8 cellular contexts compared by ENCODE assay signal in the genomic region with DNA sequence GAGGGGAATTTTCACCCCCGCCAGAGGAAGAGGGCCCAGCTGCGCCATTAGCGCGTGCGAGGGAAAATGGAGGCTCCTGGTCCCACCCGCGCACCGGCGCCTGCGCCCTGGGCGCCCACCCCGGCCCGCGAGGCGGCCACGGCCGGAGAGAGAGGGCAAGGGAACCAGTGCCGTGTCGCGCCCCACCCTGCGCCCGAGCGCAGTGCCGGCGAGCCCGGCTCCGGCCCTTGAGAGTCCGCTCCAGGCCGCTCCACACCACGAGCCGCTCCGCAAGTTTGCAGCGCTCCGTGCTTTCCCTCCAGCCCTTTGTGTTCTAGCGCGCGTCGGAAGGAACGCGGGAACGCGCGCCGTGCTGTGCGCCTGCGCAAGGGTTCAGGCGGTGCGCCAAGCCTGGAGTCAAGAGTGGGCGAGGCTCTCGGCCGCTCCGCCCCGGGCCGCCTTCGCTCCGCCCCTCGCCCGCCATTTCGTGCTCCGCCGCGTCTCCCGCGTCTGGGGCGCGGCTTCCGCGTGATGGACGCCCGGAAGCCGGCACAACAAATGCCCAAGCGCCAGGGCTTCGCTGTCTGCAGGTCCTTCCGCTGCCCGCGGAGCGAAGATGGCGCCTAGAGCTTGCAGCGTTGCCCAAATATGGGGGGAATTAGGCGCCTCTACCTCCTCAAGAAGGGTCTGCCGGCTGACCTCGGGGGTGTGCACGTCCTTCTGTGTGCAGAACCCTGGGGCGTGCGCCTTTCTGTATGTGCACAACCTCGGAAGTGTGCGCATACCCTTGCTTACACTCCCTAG. TPM values are rescaled to one million over a fixed set of nuclear protein-coding genes. Genes with fewer than 3 reads are reported as not detected.
DNase-seq lines count a peak whose midpoint lies in the region; ATAC-seq and TF ChIP-seq lines count a peak whose summit lies in the region.

No MANE protein-coding gene starts in this region.

- peaks cover 0 to 5% (median 0%) of the 10 kb centered on the region in 5 donors for H3K36me3 Mint-ChIP-seq in naive thymus-derived CD4-positive, alpha-beta T cell
- H3K36me3 Mint-ChIP-seq in stimulated activated effector memory CD8-positive, alpha-beta T cell treated with anti-CD3 and anti-CD28 coated beads, Interleukin-12 subunit alpha, Interleukin-12 subunit beta, amount 100 ng/mL, for 72 hours: peaks cover 5% of the 10 kb centered on the region

- peak overlapping the region; percentile 97 for H2AFZ ChIP-seq in fibroblast of lung (ENCODE audit: low read length)

- H3K4me1 Mint-ChIP-seq in naive thymus-derived CD4-positive, alpha-beta T cell: peaks cover 8 to 34% (median 23%) of the 10 kb centered on the region in 7 donors
- H3K4me1 Mint-ChIP-seq in stimulated activated effector memory CD8-positive, alpha-beta T cell treated with anti-CD3 and anti-CD28 coated beads, Interleukin-12 subunit alpha, Interleukin-12 subunit beta, amount 100 ng/mL, for 72 hours: no peaks in the 10 kb centered on the region

- intact Hi-C loops in naive thymus-derived CD4-positive, alpha-beta T cell (cut with micrococcal nuclease): loop anchor here (1.0 to 5.0 kb wide), 13 partner anchors 15 to 1740 kb away; a partner anchor contains a TSS

- peaks cover 0 to 5% (median 0%) of the 10 kb centered on the region in 11 donors for H3K9me3 Mint-ChIP-seq in naive thymus-derived CD4-positive, alpha-beta T cell
- no peaks in the 10 kb centered on the region for H3K9me3 Mint-ChIP-seq in stimulated activated effector memory CD8-positive, alpha-beta T cell treated with anti-CD3 and anti-CD28 coated beads, Interleukin-12 subunit alpha, Interleukin-12 subunit beta, amount 100 ng/mL, for 72 hours

- peak overlapping the region; percentile 80 for H3K27ac ChIP-seq in fibroblast of lung (ENCODE audit: insufficient read depth, low read length)
- peak overlapping the region; percentile 88 for H3K27ac ChIP-seq in naive thymus-derived CD4-positive, alpha-beta T cell (ENCODE audit: low read depth, low read length)

- peak; percentile 76 for TF ChIP-seq POLR2A in GM19193 (IDR thresholded peaks at IDR 0.05; ENCODE audit: extremely low read depth, insufficient read depth, insufficient read length)

- POLR2A ChIA-PET in BJ (lab: Charles Lee): no interaction called here
- POLR2A ChIA-PET in naive thymus-derived CD4-positive, alpha-beta T cell (lab: Charles Lee): interaction anchor here (0.6 to 9.2 kb wide), 9 partner anchors 10 to 145 kb away, joined by 3 to 241 read pairs (median 8); a partner anchor contains a TSS

- peak overlapping the region; percentile 89 to 99 (median 96) for H3K27ac Mint-ChIP-seq in naive thymus-derived CD4-positive, alpha-beta T cell
- peak overlapping the region; percentile 93 for H3K27ac Mint-ChIP-seq in stimulated activated effector memory CD8-positive, alpha-beta T cell treated with anti-CD3 and anti-CD28 coated beads, Interleukin-12 subunit alpha, Interleukin-12 subunit beta, amount 100 ng/mL, for 72 hours

- H4K20me1 ChIP-seq in fibroblast of lung (ENCODE audit: control insufficient read depth, extremely low read depth, insufficient read depth, low read length): no peaks in the 10 kb centered on the region

- no peaks in the 10 kb centered on the region for H3K79me2 ChIP-seq in fibroblast of lung (ENCODE audit: control insufficient read depth, insufficient read depth, low read length)

- peak; percentile 59 for DNase-seq in BJ (ENCODE audit: low read depth)
- peak; percentile 54 for DNase-seq in OCI-M2 (lab: John Stamatoyannopoulos, UW; ENCODE audit: unreplicated experiment)
- DNase-seq in activated T-helper 1 cell treated with anti-CD3 and anti-CD28 coated beads, Interleukin-2, amount 50 U/mL, for 16 hours (ENCODE audit: low read depth in 1 of 2, low spot score in 1 of 2): peak; percentile 89 to 95
- peak; percentile 95 to 98 for DNase-seq in fibroblast of lung (ENCODE audit: low read depth in 2 of 2)
- peak; percentile 93 to 100 (median 99) for DNase-seq in naive thymus-derived CD4-positive, alpha-beta T cell
- peak; percentile 97 to 99 for DNase-seq in stimulated activated effector memory CD8-positive, alpha-beta T cell treated with anti-CD3 and anti-CD28 coated beads, Interleukin-12 subunit alpha, Interleukin-12 subunit beta, amount 100 ng/mL, for 72 hours (ENCODE audit: low spot score in 2 of 2)

- H3K4me2 ChIP-seq in fibroblast of lung (ENCODE audit: extremely low read depth, insufficient read depth, low read length): peak overlapping the region; percentile 75

- TF ChIP-seq CTCF in BJ (IDR thresholded peaks at IDR 0.05; ENCODE audit: insufficient read depth, low read depth, low read length) (no peak), fibroblast of lung (conservative IDR thresholded peaks at IDR 0.05 in 1 of 2, IDR thresholded peaks at IDR 0.05 in 1 of 2; ENCODE audit: low read depth in 1 of 2, low read length in 2 of 2) (no peak)

- no peaks in the 10 kb centered on the region for H3K27me3 Mint-ChIP-seq in naive thymus-derived CD4-positive, alpha-beta T cell

- peak; percentile 69 for ATAC-seq in HG03432 (IDR thresholded peaks at IDR 0.05; ENCODE audit: unreplicated experiment)
- peak; percentile 93 for ATAC-seq in naive thymus-derived CD4-positive, alpha-beta T cell
- ATAC-seq in stimulated activated effector memory CD8-positive, alpha-beta T cell treated with anti-CD3 and anti-CD28 coated beads, Interleukin-12 subunit alpha, Interleukin-12 subunit beta, amount 100 ng/mL, for 72 hours: peak; percentile 89

- H3K4me1 ChIP-seq in fibroblast of lung (ENCODE audit: control insufficient read depth, extremely low read depth, insufficient read depth, low read length): peaks cover 9% of the 10 kb centered on the region
- H3K4me1 ChIP-seq in naive thymus-derived CD4-positive, alpha-beta T cell (ENCODE audit: control insufficient read depth in 2 of 2, insufficient read depth in 2 of 2, low read length in 2 of 2): peaks cover 8 to 14% of the 10 kb centered on the region in 2 donors

- no peaks in the 10 kb centered on the region for H3K9me3 ChIP-seq in fibroblast of lung (ENCODE audit: control insufficient read depth, insufficient read depth, low read depth, low read length)
- no peaks in the 10 kb centered on the region for H3K9me3 ChIP-seq in naive thymus-derived CD4-positive, alpha-beta T cell (ENCODE audit: control insufficient read depth in 2 of 3, low read length in 3 of 3)

- CTCF ChIA-PET in BJ (lab: Yijun Ruan, JAX): interaction anchor here (1.2 kb wide), 1 partner anchor 11 kb away, joined by 4 read pairs; no protein-coding TSS in a partner anchor
- CTCF ChIA-PET in naive thymus-derived CD4-positive, alpha-beta T cell (lab: Charles Lee): interaction anchor here (1.0 to 1.2 kb wide), 2 partner anchors 13 to 53 kb away, joined by 4 read pairs; no protein-coding TSS in a partner anchor

- H3K4me3 Mint-ChIP-seq in naive thymus-derived CD4-positive, alpha-beta T cell: peak overlapping the region; percentile 70 to 87 (median 84)
- peak overlapping the region; percentile 69 for H3K4me3 Mint-ChIP-seq in stimulated activated effector memory CD8-positive, alpha-beta T cell treated with anti-CD3 and anti-CD28 coated beads, Interleukin-12 subunit alpha, Interleukin-12 subunit beta, amount 100 ng/mL, for 72 hours

- H3K4me3 ChIP-seq in BJ (ENCODE audit: low read depth, low read length): peak overlapping the region; percentile 35
- peak overlapping the region; percentile 10 to 49 (median 22) for H3K4me3 ChIP-seq in fibroblast of lung (replicated peaks in 1 of 4; ENCODE audit: control extremely low read depth in 1 of 4, insufficient read depth in 1 of 4, low read depth in 3 of 4, low read length in 4 of 4)
- H3K4me3 ChIP-seq in naive thymus-derived CD4-positive, alpha-beta T cell (ENCODE audit: low read length): peak overlapping the region; percentile 73

- H3K9ac ChIP-seq in fibroblast of lung (ENCODE audit: insufficient read depth, low read length): peak overlapping the region; percentile 66

- H3K36me3 ChIP-seq in BJ (ENCODE audit: control insufficient read depth, insufficient read depth, low read length) (no peaks in the 10 kb centered on the region), fibroblast of lung (ENCODE audit: control insufficient read depth, insufficient read depth, low read length) (no peaks in the 10 kb centered on the region)
- H3K36me3 ChIP-seq in naive thymus-derived CD4-positive, alpha-beta T cell (ENCODE audit: control insufficient read depth in 2 of 3, insufficient read depth in 3 of 3, low read length in 3 of 3): no peaks in the 10 kb centered on the region

- H3K27me3 ChIP-seq in BJ (ENCODE audit: control insufficient read depth, insufficient read depth, low read length) (no peaks in the 10 kb centered on the region), fibroblast of lung (ENCODE audit: control insufficient read depth, insufficient read depth, low read length) (no peaks in the 10 kb centered on the region)
- no peaks in the 10 kb centered on the region for H3K27me3 ChIP-seq in naive thymus-derived CD4-positive, alpha-beta T cell (ENCODE audit: control insufficient read depth in 2 of 2, insufficient read depth in 2 of 2, low read length in 2 of 2)

RNA-seq across cellular contexts. Expression of a gene that starts 46.1 kb away (rescaled TPM):
- polyA plus RNA-seq in BJ (2011; rRNA removed) (363 and 447 TPM in 2 replicates), fibroblast of lung (650 and 1,032 TPM in 2 replicates)
- polyA minus RNA-seq in BJ (2011; rRNA and poly(A)+ RNA removed): 91.3 and 93.2 TPM in 2 replicates
- 481 and 664 TPM in 2 replicates for total RNA-seq in fibroblast of lung
- 819 and 1,107 TPM in 2 replicates for polyA plus RNA-seq in fibroblast of lung (2012)
- 34.8 and 35.0 TPM in 2 replicates for polyA minus RNA-seq in fibroblast of lung (ENCODE audit: low replicate concordance)
- 1,000 to 10,000 TPM; 1,211 to 1,988 (median 1,290) TPM for total RNA-seq in naive thymus-derived CD4-positive, alpha-beta T cell
- 1,000 to 10,000 TPM; 1,543 to 2,051 TPM for polyA plus RNA-seq in naive thymus-derived CD4-positive, alpha-beta T cell

Comparison
In these comparisons a context has a peak if more than half of its experiments do, and no peak if none do; other contexts are left out.
1. Peak in every context shown above with its lines: DNase-seq, ATAC-seq, H3K4me3 ChIP-seq and H3K27ac ChIP-seq.
2. H3K4me3 ChIP-seq: peak in every context shown above with its lines; median percentile 73 in naive thymus-derived CD4-positive, alpha-beta T cell; 35 in BJ; 22 in fibroblast of lung.